20 cellular contexts compared by ENCODE assay signal in genomic region chr13:107516517-107516916, GRCh38.
DNase-seq lines count a peak whose midpoint lies in the region; FAIRE-seq and TF ChIP-seq lines count a peak whose summit lies in the region.
"Had no signal": no experiment of that assay in that cellular context is flagged by ENCODE, and none has a peak within 500 bp of the region (broad histone marks: within the 10 kb centered on the region; RNA-seq: fewer than 3 reads in every experiment).

No MANE protein-coding gene starts in this region.

- no peaks in the 10 kb centered on the region for H3K79me2 ChIP-seq in Karpas-422 (ENCODE audit: low read length)

- H3K4me1 ChIP-seq in SJSA1 (replicated peaks) (peaks cover 19% of the 10 kb centered on the region), Karpas-422 (ENCODE audit: low read length) (no peaks in the 10 kb centered on the region)
- H3K4me1 ChIP-seq: BLaER1, HAP-1 had no signal

- no peak overlapping the region for H2AFZ ChIP-seq in Karpas-422 (ENCODE audit: low read length)
- H2AFZ ChIP-seq: GM23338 had no signal

- no peak overlapping the region for H3K4me3 ChIP-seq in SJSA1
- no peak overlapping the region for H3K4me3 ChIP-seq in Karpas-422 (ENCODE audit: low read length)
- H3K4me3 ChIP-seq in lower leg skin (ENCODE audit: low read depth, poor library complexity, severe bottlenecking): no peak overlapping the region
- H3K4me3 ChIP-seq: BLaER1, GM23338, HAP-1 had no signal

- H3K9me3 ChIP-seq in SJSA1 (replicated peaks) (no peaks in the 10 kb centered on the region), Karpas-422 (ENCODE audit: low read length) (peaks cover 19% of the 10 kb centered on the region)
- H3K9me3 ChIP-seq: BLaER1, HAP-1 had no signal

- H3K9ac ChIP-seq in Karpas-422 (ENCODE audit: low read length): no peak overlapping the region
- H3K9ac ChIP-seq: BLaER1 had no signal

- no peaks in the 10 kb centered on the region for H3K27me3 ChIP-seq in SJSA1 (replicated peaks)
- H3K27me3 ChIP-seq in Karpas-422 (ENCODE audit: low read length): no peaks in the 10 kb centered on the region
- H3K27me3 ChIP-seq: BLaER1 had no signal

- no peaks in the 10 kb centered on the region for H3K9me2 ChIP-seq in Karpas-422 (replicated peaks; ENCODE audit: insufficient read depth, low read length)

- no peak for DNase-seq in H54 (ENCODE audit: insufficient read length, low spot score)
- DNase-seq in M059J (ENCODE audit: low read depth): peak; percentile 0
- DNase-seq in SJSA1 (ENCODE audit: low read depth in 1 of 2, low spot score in 2 of 2): peak in 1 of 2 experiments; percentile 60
- DNase-seq in fibroblast of gingiva (ENCODE audit: low read depth): peak; percentile 46
- no peak for DNase-seq in Karpas-422
- no peak for DNase-seq in pons (ENCODE audit: low spot score)
- no peak for DNase-seq in lower leg skin (ENCODE audit: low spot score in 2 of 2)
- no peak for DNase-seq in COLO829 (ENCODE audit: low spot score)
- DNase-seq: CD4-positive, CD25-positive, alpha-beta regulatory T cell; CD8-positive, alpha-beta T cell; DMS53; DMS79 treated with DMSO at 0.1 percent for 48 hours; GF-D8; HFFc6 had no signal

- H4K20me1 ChIP-seq in Karpas-422 (ENCODE audit: insufficient read depth, low read depth, low read length): no peaks in the 10 kb centered on the region
- H4K20me1 ChIP-seq: BLaER1 had no signal

- TF ChIP-seq CTCF in lower leg skin (IDR thresholded peaks at IDR 0.05): no peak

- WGBS in lower leg skin, 2 donors: 81 to 82% methylated on average over 4 of the region's 4 CpGs

- intact Hi-C loops in lower leg skin (cut with DNase I; ENCODE audit: low total_unique reads): no loop called here

- no peak for TF ChIP-seq POLR2A in H54 (IDR thresholded peaks at IDR 0.05; ENCODE audit: low read depth, low read length)
- TF ChIP-seq POLR2A in lower leg skin (IDR thresholded peaks at IDR 0.05): no peak

- H3K27ac ChIP-seq in SJSA1 (0 out of 2 replicates have a peak overlapping the region, but pooled peaks have one; percentile 4), Karpas-422 (ENCODE audit: low read length) (no peak overlapping the region)
- H3K27ac ChIP-seq: BLaER1, C4-2B had no signal

- H3K4me2 ChIP-seq in Karpas-422 (ENCODE audit: low read depth, low read length, poor library complexity, severe bottlenecking): no peak overlapping the region
- H3K4me2 ChIP-seq: BLaER1, GM23338 had no signal

- FAIRE-seq in H54 (lab: Jason Lieb, UNC): peak; percentile 41
- FAIRE-seq: GM12891, GM18507 had no signal

- no peaks in the 10 kb centered on the region for H3K36me3 ChIP-seq in SJSA1
- H3K36me3 ChIP-seq in Karpas-422 (ENCODE audit: insufficient read depth, low read length): no peaks in the 10 kb centered on the region
- H3K36me3 ChIP-seq: BLaER1, HAP-1 had no signal

Comparison
In these comparisons a context has a peak if more than half of its experiments do, and no peak if none do; other contexts are left out.
1. DNase-seq: peak in M059J (single experiment) and fibroblast of gingiva (single experiment); none in H54 (single experiment), Karpas-422 (single experiment), pons (single experiment), lower leg skin (0 of 2) and COLO829 (single experiment).